28 cellular contexts compared by ENCODE assay signal in genomic region chr13:61391426-61391825, GRCh38. TPM values are rescaled to one million over a fixed set of nuclear protein-coding genes. Genes with fewer than 3 reads are reported as not detected.
A peak's percentile ranks its signal among the peaks of the same experiment; 100 is the strongest.
DNase-seq lines count a peak whose midpoint lies in the region; ATAC-seq, FAIRE-seq and TF ChIP-seq lines count a peak whose summit lies in the region.
"Had no signal": no experiment of that assay in that cellular context is flagged by ENCODE, and none has a peak within 500 bp of the region (broad histone marks: within the 10 kb centered on the region; RNA-seq: fewer than 3 reads in every experiment).

No MANE protein-coding gene starts in this region.

- H4K20me1 ChIP-seq in MM.1S (ENCODE audit: insufficient read depth, low read length) (no peaks in the 10 kb centered on the region), OCI-LY3 (ENCODE audit: insufficient read depth, low read length) (no peaks in the 10 kb centered on the region), H1 (replicated peaks in 1 of 2; ENCODE audit: control insufficient read depth in 1 of 2, insufficient read depth in 2 of 2, low read length in 2 of 2) (no peaks in the 10 kb centered on the region)
- H4K20me1 ChIP-seq: BLaER1 had no signal

- H3K27me3 ChIP-seq in MM.1S (replicated peaks; ENCODE audit: insufficient read depth, low read length) (no peaks in the 10 kb centered on the region), OCI-LY3 (ENCODE audit: low read depth, low read length) (no peaks in the 10 kb centered on the region), H1 (replicated peaks in 1 of 4; ENCODE audit: control insufficient read depth in 3 of 4, extremely low read depth in 1 of 4, insufficient read depth in 3 of 4, low read length in 3 of 4) (no peaks in the 10 kb centered on the region)
- H3K27me3 ChIP-seq: BE2C, BLaER1 had no signal

- ATAC-seq in HG03025 (IDR thresholded peaks at IDR 0.05; ENCODE audit: low FRiP score, unreplicated experiment) = peak; percentile 46
- no peak for ATAC-seq in HG03097 (IDR thresholded peaks at IDR 0.05; ENCODE audit: low FRiP score, unreplicated experiment)
- ATAC-seq: GM12878 had no signal

- no peak overlapping the region for H3K14ac ChIP-seq in H1 (ENCODE audit: insufficient read length)

- peaks cover 12% of the 10 kb centered on the region for H3F3A ChIP-seq in MM.1S (ENCODE audit: insufficient read depth, low read length)

- 91% methylated on average over 7 of the region's 7 CpGs; no CpG with 5 or more reads in 1 of the 2 experiments for WGBS in H1 (ENCODE audit: extremely low coverage in 1 of 2, insufficient coverage in 1 of 2, insufficient read length in 1 of 2, insufficient replicate concordance in 2 of 2, low coverage in 1 of 2, low lambda C conversion rate in 2 of 2, missing lambda C conversion rate in 1 of 2), 2 experiments

- H3K79me1 ChIP-seq in H1 (ENCODE audit: low read depth, low read length) = no peaks in the 10 kb centered on the region

- H4K5ac ChIP-seq in H1 (ENCODE audit: insufficient read length, low read depth, low read length) = no peak overlapping the region

- no peak overlapping the region for H2AK5ac ChIP-seq in H1 (ENCODE audit: low read depth, low read length)

- H2BK15ac ChIP-seq in H1 (ENCODE audit: low read length) = no peak overlapping the region

- no peak for TF ChIP-seq EP300 in H1 (IDR thresholded peaks at IDR 0.05; ENCODE audit: borderline replicate concordance in 1 of 2, low read depth in 2 of 2, low read length in 2 of 2)

- TF ChIP-seq CTCF in MM.1S (IDR thresholded peaks at IDR 0.05; ENCODE audit: low read length) (no peak), OCI-LY3 (IDR thresholded peaks at IDR 0.05; ENCODE audit: low read depth, low read length) (no peak), H1 (IDR thresholded peaks at IDR 0.05; ENCODE audit: control extremely low read depth in 1 of 3, insufficient read depth in 1 of 3, low read depth in 1 of 3, low read length in 3 of 3) (no peak)

- no peak overlapping the region for H3K56ac ChIP-seq in H1 (replicated peaks; ENCODE audit: insufficient read length, low read depth, low read length)

- TF ChIP-seq POLR2A in H1 (IDR thresholded peaks at IDR 0.05; ENCODE audit: control extremely low read depth in 1 of 2, low read depth in 2 of 2, low read length in 2 of 2) = no peak

- CTCF ChIA-PET in H1 (lab: Charles Lee; ENCODE audit: partially characterized antibody) = interaction anchor here (1.1 kb wide), 1 partner anchor 19 kb away, joined by 3 read pairs; no protein-coding TSS in a partner anchor

- H2AFZ ChIP-seq in MM.1S (ENCODE audit: low read length) (0 out of 2 replicates have a peak overlapping the region, but pooled peaks have one; percentile 31), OCI-LY3 (ENCODE audit: low read depth, low read length) (0 out of 2 replicates have a peak overlapping the region, but pooled peaks have one; percentile 29), H1 (ENCODE audit: low read length) (peak overlapping the region; percentile 15; the same call in 1 of the 2 replicates)

- H3K79me2 ChIP-seq in MM.1S (ENCODE audit: low read length) = no peaks in the 10 kb centered on the region
- H3K79me2 ChIP-seq in OCI-LY3 (ENCODE audit: low read length) = no peaks in the 10 kb centered on the region
- H3K79me2 ChIP-seq in H1 (ENCODE audit: control insufficient read depth in 1 of 2, insufficient read depth in 2 of 2, low read length in 2 of 2) = no peaks in the 10 kb centered on the region

- POLR2A ChIA-PET in H1 (lab: Charles Lee; ENCODE audit: partially characterized antibody) = no interaction called here

- H3K9ac ChIP-seq in MM.1S (ENCODE audit: low read length) = peak overlapping the region; percentile 23; the same call in 1 of the 2 replicates
- no peak overlapping the region for H3K9ac ChIP-seq in OCI-LY3 (ENCODE audit: low read length)
- no peak overlapping the region for H3K9ac ChIP-seq in H1 (replicated peaks in 1 of 4; ENCODE audit: extremely low read depth in 1 of 4, low read depth in 3 of 4, low read length in 3 of 4)
- H3K9ac ChIP-seq: BLaER1 had no signal

- H4K91ac ChIP-seq in H1 (replicated peaks; ENCODE audit: insufficient read length, low read length) = no peak overlapping the region

- no peak overlapping the region for H3K18ac ChIP-seq in H1 (ENCODE audit: extremely low read depth, low read length)

- FAIRE-seq in H1 (lab: Jason Lieb, UNC) = no peak
- FAIRE-seq: A204.1, G401.6, GM12878, GM12892, GM18507 had no signal

- H3K4ac ChIP-seq in H1 (replicated peaks; ENCODE audit: insufficient read length, low read depth, low read length) = no peak overlapping the region

- peak; percentile 57 for DNase-seq in MM.1S
- no peak for DNase-seq in H1 (ENCODE audit: low read depth in 1 of 2, low spot score in 2 of 2)
- no peak for DNase-seq in activated naive CD4-positive, alpha-beta T cell treated with anti-CD3 and anti-CD28 coated beads, Interleukin-2, amount 50 U/mL, for 16 hours
- no peak for DNase-seq in inferior parietal cortex (ENCODE audit: extremely low spot score)
- no peak for DNase-seq in DMS153 treated with DMSO at 0.1 percent for 48 hours (lab: John Stamatoyannopoulos, UW; ENCODE audit: unreplicated experiment)
- DNase-seq: 8988T; ACHN; BE2C; C1 segment of cervical spinal cord; CD4-positive, alpha-beta memory T cell; CD4-positive, CD25-positive, alpha-beta regulatory T cell; CD8-positive, alpha-beta memory T cell; COR-L47; DMS 273 treated with DMSO at 0.1 percent for 48 hours; DMS153; DMS79 treated with DMSO at 0.1 percent for 48 hours; GF-D8 had no signal

- H2BK20ac ChIP-seq in H1 (ENCODE audit: low read length) = no peak overlapping the region

- peaks cover 10% of the 10 kb centered on the region; the same call in 1 of the 2 replicates for H3K4me1 ChIP-seq in MM.1S (ENCODE audit: low read length)
- H3K4me1 ChIP-seq in OCI-LY3 (ENCODE audit: low read length) = peaks cover 6% of the 10 kb centered on the region
- no peaks in the 10 kb centered on the region for H3K4me1 ChIP-seq in H1 (replicated peaks in 1 of 4; ENCODE audit: control insufficient read depth in 3 of 4, insufficient read depth in 4 of 4, low read length in 3 of 4)
- H3K4me1 ChIP-seq: BLaER1 had no signal

- 0 out of 2 replicates have a peak, but pooled peaks cover 2% of the 10 kb centered on the region for H3K23me2 ChIP-seq in H1 (ENCODE audit: low read depth, low read length)

- H2BK120ac ChIP-seq in H1 (replicated peaks; ENCODE audit: low read depth, low read length) = no peak overlapping the region

- no peak overlapping the region for H4K8ac ChIP-seq in H1 (ENCODE audit: extremely low read depth, insufficient read depth, low read length)

- peak overlapping the region; percentile 77; the same call in 1 of the 2 replicates for H3K27ac ChIP-seq in MM.1S (ENCODE audit: low read length)
- no peak overlapping the region for H3K27ac ChIP-seq in OCI-LY3 (ENCODE audit: low read length)
- H3K27ac ChIP-seq in H1 (ENCODE audit: low read depth, low read length) = no peak overlapping the region
- H3K27ac ChIP-seq: BLaER1 had no signal

- no peaks in the 10 kb centered on the region for H3K36me3 ChIP-seq in MM.1S (replicated peaks; ENCODE audit: insufficient read depth, low read length)
- H3K36me3 ChIP-seq in OCI-LY3 (replicated peaks; ENCODE audit: low read depth, low read length) = no peaks in the 10 kb centered on the region
- no peaks in the 10 kb centered on the region for H3K36me3 ChIP-seq in H1 (ENCODE audit: control insufficient read depth in 2 of 4, insufficient read depth in 4 of 4, low read length in 3 of 4)
- H3K36me3 ChIP-seq: BE2C, BLaER1 had no signal

- no peak overlapping the region for H2BK12ac ChIP-seq in H1 (ENCODE audit: low read depth, low read length)

- H3K4me3 ChIP-seq in MM.1S (ENCODE audit: low read length) = peak overlapping the region; percentile 25; the same call in 1 of the 2 replicates
- H3K4me3 ChIP-seq in OCI-LY3 (ENCODE audit: low read length) = no peak overlapping the region
- no peak overlapping the region for H3K4me3 ChIP-seq in H1 (ENCODE audit: extremely low read depth in 1 of 4, insufficient read depth in 2 of 4, low read depth in 3 of 4, low read length in 4 of 4)
- H3K4me3 ChIP-seq: BLaER1, GM12878 had no signal

- no peak overlapping the region for H3K23ac ChIP-seq in H1 (ENCODE audit: insufficient read length)

- H2BK5ac ChIP-seq in H1 (ENCODE audit: low read depth, low read length) = no peak overlapping the region

- TF ChIP-seq RAD21 in H1 (IDR thresholded peaks at IDR 0.05 in 1 of 2, conservative IDR thresholded peaks at IDR 0.05 in 1 of 2; ENCODE audit: low read depth in 2 of 2, low read length in 2 of 2) = no peak

- no peaks in the 10 kb centered on the region for H3K9me3 ChIP-seq in MM.1S (replicated peaks; ENCODE audit: insufficient read depth, low read length)
- no peaks in the 10 kb centered on the region for H3K9me3 ChIP-seq in OCI-LY3 (ENCODE audit: insufficient read depth, low read length)
- H3K9me3 ChIP-seq in H1 (ENCODE audit: insufficient read depth in 2 of 2, low read depth in 1 of 2, low read length in 1 of 2) = no peaks in the 10 kb centered on the region
- H3K9me3 ChIP-seq: BE2C, BLaER1 had no signal

- H3K4me2 ChIP-seq in MM.1S (ENCODE audit: low read depth, low read length) (peak overlapping the region; percentile 45), OCI-LY3 (ENCODE audit: low read length) (no peak overlapping the region), H1 (ENCODE audit: insufficient read depth in 1 of 2, low read depth in 2 of 2, low read length in 2 of 2) (no peak overlapping the region)
- H3K4me2 ChIP-seq: BLaER1 had no signal

- H3K9me2 ChIP-seq in MM.1S (replicated peaks; ENCODE audit: insufficient read depth, low read length) = no peaks in the 10 kb centered on the region

TF ChIP-seq in H1, 55 proteins besides CTCF, POLR2A, EP300 and RAD21 (continues in another document):
- TF ChIP-seq MAFK (IDR thresholded peaks at IDR 0.05; ENCODE audit: low read depth, low read length) (no peak), RBBP5 (IDR thresholded peaks at IDR 0.05; ENCODE audit: borderline replicate concordance, low read depth, low read length) (no peak), CREB1 (IDR thresholded peaks at IDR 0.05) (no peak), BACH1 (IDR thresholded peaks at IDR 0.05; ENCODE audit: low read length) (no peak), TAF1 (IDR thresholded peaks at IDR 0.05; ENCODE audit: low read depth, low read length) (no peak)
- TF ChIP-seq, protein P1, sequence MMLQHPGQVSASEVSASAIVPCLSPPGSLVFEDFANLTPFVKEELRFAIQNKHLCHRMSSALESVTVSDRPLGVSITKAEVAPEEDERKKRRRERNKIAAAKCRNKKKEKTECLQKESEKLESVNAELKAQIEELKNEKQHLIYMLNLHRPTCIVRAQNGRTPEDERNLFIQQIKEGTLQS (IDR thresholded peaks at IDR 0.05; ENCODE audit: insufficient read depth, low read depth, low read length) = no peak

RNA-seq across cellular contexts. Expression of gene PCDH20, which starts 24.2 kb away (rescaled TPM):
- total RNA-seq in H1 (2021; fragmentation: NEBNext Ultra II Directional; extraction: Animal tissue kit (Norgen Biotek cat#: 25700)) = 2.2 and 2.6 TPM in 2 replicates
- 0.52 and 0.65 TPM in 2 replicates for polyA plus RNA-seq in H1 (2011; rRNA removed)
- polyA plus RNA-seq in H1 (2011; cell fraction: cytosol; rRNA removed) = 0.58 TPM
- polyA plus RNA-seq in H1 (2011; cell fraction: nucleus; rRNA removed) = 0.51 TPM
- 0.67 to 0.99 TPM (median 0.82 TPM) in 4 replicates for polyA plus RNA-seq in H1 (2012, experiment 1 of 2)
- polyA plus RNA-seq in H1 (2012, experiment 2 of 2) = 0.05 TPM
- polyA plus RNA-seq in H1 (2013, experiment 1 of 2) = 3.6 TPM
- polyA plus RNA-seq in H1 (2013, experiment 2 of 2) = 3.2 TPM
- 2.3 and 3.0 TPM in 2 replicates for polyA minus RNA-seq in H1 (2011; rRNA and poly(A)+ RNA removed)
- polyA minus RNA-seq in H1 (2011; cell fraction: cytosol; rRNA and poly(A)+ RNA removed) = 1.2 TPM
- polyA minus RNA-seq in H1 (2011; cell fraction: nucleus; rRNA and poly(A)+ RNA removed) = 2.2 TPM
- total RNA-seq: CD4-positive, alpha-beta memory T cell; CD4-positive, CD25-positive, alpha-beta regulatory T cell; CD8-positive, alpha-beta memory T cell; GM12878 had no signal
- polyA plus RNA-seq: AG04450; CD14-positive monocyte; CD4-positive, alpha-beta memory T cell; CD8-positive, alpha-beta memory T cell had no signal
